Comparison of ENCODE assay signal across 8 cellular contexts in genomic region chr1:201025571-201026002, GRCh38. TPM values are rescaled to one million over a fixed set of nuclear protein-coding genes. Genes with fewer than 3 reads are reported as not detected.
A peak's percentile ranks its signal among the peaks of the same experiment; 100 is the strongest.
DNase-seq lines count a peak whose midpoint lies in the region; ATAC-seq, FAIRE-seq and TF ChIP-seq lines count a peak whose summit lies in the region.

No MANE protein-coding gene starts in this region.

- DNase-seq in MCF 10A (ENCODE audit: unreplicated experiment) (peak; percentile 58), mammary epithelial cell (no peak), LHCN-M2 (ENCODE audit: low read depth) (peak; percentile 12), bronchial epithelial cell (ENCODE audit: low read depth) (no peak), spleen (no peak), posterior vena cava (ENCODE audit: low spot score) (no peak)
- DNase-seq in effector memory CD4-positive, alpha-beta T cell = no peak

- no peaks in the 10 kb centered on the region for H4K20me1 ChIP-seq in mammary epithelial cell (ENCODE audit: insufficient read depth, low read length)

- no peaks in the 10 kb centered on the region for H3K36me3 Mint-ChIP-seq in MCF 10A (ENCODE audit: insufficient read depth, unreplicated experiment)

- 98% methylated on average over 6 of the region's 7 CpGs for WGBS in mammary epithelial cell (ENCODE audit: low coverage, missing lambda C conversion rate)
- 49 to 66% (median 53%) methylated on average over 7 of the region's 7 CpGs for WGBS in spleen, 5 donors

- peaks cover 5% of the 10 kb centered on the region for H3K4me1 ChIP-seq in mammary epithelial cell (ENCODE audit: insufficient read depth, low read length)
- peaks cover 39 to 86% (median 78%) of the 10 kb centered on the region in 6 donors for H3K4me1 ChIP-seq in spleen
- peaks cover 35% of the 10 kb centered on the region for H3K4me1 ChIP-seq in effector memory CD4-positive, alpha-beta T cell (ENCODE audit: control insufficient read depth, insufficient read depth, low read length, poor library complexity, severe bottlenecking)

- H3K27me3 ChIP-seq in mammary epithelial cell (ENCODE audit: insufficient read depth, low read length) = no peaks in the 10 kb centered on the region
- H3K27me3 ChIP-seq in bronchial epithelial cell (ENCODE audit: control insufficient read depth, insufficient read depth, low read length) = no peaks in the 10 kb centered on the region
- H3K27me3 ChIP-seq in spleen (replicated peaks in 1 of 7) = no peaks in the 10 kb centered on the region
- H3K27me3 ChIP-seq in effector memory CD4-positive, alpha-beta T cell (replicated peaks; ENCODE audit: control insufficient read depth, insufficient read depth, low read length, poor library complexity, severe bottlenecking) = no peaks in the 10 kb centered on the region

- no peak overlapping the region for H3K27ac Mint-ChIP-seq in MCF 10A (ENCODE audit: low read depth, unreplicated experiment)

- no peak for TF ChIP-seq CTCF in MCF 10A (IDR thresholded peaks at IDR 0.05; ENCODE audit: unreplicated experiment)
- TF ChIP-seq CTCF in mammary epithelial cell (conservative IDR thresholded peaks at IDR 0.05 in 1 of 2, IDR thresholded peaks at IDR 0.05 in 1 of 2; ENCODE audit: extremely low read depth in 1 of 2, insufficient read depth in 1 of 2, low read depth in 1 of 2, low read length in 2 of 2) = peak in 1 of 2 donors; percentile 23
- TF ChIP-seq CTCF in bronchial epithelial cell (IDR thresholded peaks at IDR 0.05; ENCODE audit: insufficient read depth, low read length, severe bottlenecking) = peak; percentile 27
- TF ChIP-seq CTCF in spleen (IDR thresholded peaks at IDR 0.05 in 8 of 11, conservative IDR thresholded peaks at IDR 0.05 in 3 of 11) = peak in 4 of 11 experiments; percentile 11 to 41 (median 20)

- no peak overlapping the region for H2AFZ ChIP-seq in mammary epithelial cell (ENCODE audit: low read depth, low read length)

- H3K9ac ChIP-seq in mammary epithelial cell (ENCODE audit: insufficient read depth, low read length) = no peak overlapping the region

- CTCF ChIA-PET in MCF 10A (lab: Yijun Ruan, JAX) = interaction anchor here (0.6 to 5.2 kb wide), 11 partner anchors 11 to 974 kb away, joined by 3 to 45 read pairs (median 4); partner anchors contain the start of gene CACNA1S
- CTCF ChIA-PET in mammary epithelial cell (lab: Charles Lee; ENCODE audit: low non-redundant PET) = no interaction called here

- H3K27ac ChIP-seq in mammary epithelial cell (ENCODE audit: insufficient read depth, low read depth, low read length) = no peak overlapping the region
- H3K27ac ChIP-seq in spleen = peak overlapping the region in 5 of 8 donors; percentile 32 to 76 (median 68)
- no peak overlapping the region for H3K27ac ChIP-seq in effector memory CD4-positive, alpha-beta T cell (ENCODE audit: insufficient read depth, low read length, poor library complexity, severe bottlenecking)

- dilution Hi-C loops in mammary epithelial cell (cut with HindIII; ENCODE audit: low sequenced_read_pairs) = no loop called here

- H3K9me3 Mint-ChIP-seq in MCF 10A (ENCODE audit: unreplicated experiment) = no peaks in the 10 kb centered on the region

- no peaks in the 10 kb centered on the region for H3K27me3 Mint-ChIP-seq in MCF 10A (ENCODE audit: insufficient read depth, unreplicated experiment)

- H3K9me3 ChIP-seq in mammary epithelial cell (replicated peaks; ENCODE audit: insufficient read depth, low read length) (no peaks in the 10 kb centered on the region), spleen (no peaks in the 10 kb centered on the region)
- no peaks in the 10 kb centered on the region for H3K9me3 ChIP-seq in effector memory CD4-positive, alpha-beta T cell (ENCODE audit: control insufficient read depth, low read length)

- H3K79me2 ChIP-seq in mammary epithelial cell (ENCODE audit: insufficient read depth, low read length) = no peaks in the 10 kb centered on the region

- no peak for FAIRE-seq in bronchial epithelial cell (lab: Jason Lieb, UNC)

- H3K4me3 ChIP-seq in mammary epithelial cell (replicated peaks in 1 of 3; ENCODE audit: insufficient read depth in 1 of 3, low read depth in 2 of 3, low read length in 3 of 3) = no peak overlapping the region
- H3K4me3 ChIP-seq in bronchial epithelial cell (ENCODE audit: low read depth, low read length) = no peak overlapping the region
- H3K4me3 ChIP-seq in spleen = no peak overlapping the region
- H3K4me3 ChIP-seq in effector memory CD4-positive, alpha-beta T cell (ENCODE audit: insufficient read depth, low read depth, low read length, poor library complexity, severe bottlenecking) = no peak overlapping the region

- no peak overlapping the region for H3K4me3 Mint-ChIP-seq in MCF 10A (ENCODE audit: unreplicated experiment)

- BruUV-seq in MCF 10A (replicated peaks; lab: Mats Ljungman, UMichigan) (no TSS peak), mammary epithelial cell (replicated peaks; lab: Mats Ljungman, UMichigan) (no TSS peak)

- H3K4me1 Mint-ChIP-seq in MCF 10A (ENCODE audit: insufficient read depth, unreplicated experiment) = peaks cover 4% of the 10 kb centered on the region

- POLR2A ChIA-PET in MCF 10A (lab: Yijun Ruan, JAX) = interaction anchor here (1.0 to 1.1 kb wide), 2 partner anchors 10 to 129 kb away, joined by 3 to 5 read pairs; no protein-coding TSS in a partner anchor

- in situ Hi-C loops in mammary epithelial cell (cut with MboI; ENCODE audit: low sequenced_read_pairs in 2 of 2) = loop anchor here (25.0 kb wide), 1 partner anchor 463 kb away; no protein-coding TSS in a partner anchor

- H3K36me3 ChIP-seq in mammary epithelial cell (ENCODE audit: insufficient read depth, low read length) (no peaks in the 10 kb centered on the region), bronchial epithelial cell (ENCODE audit: control insufficient read depth, insufficient read depth, low read length) (no peaks in the 10 kb centered on the region), spleen (no peaks in the 10 kb centered on the region)
- H3K36me3 ChIP-seq in effector memory CD4-positive, alpha-beta T cell (ENCODE audit: control insufficient read depth, insufficient read depth, low read length) = no peaks in the 10 kb centered on the region

- ATAC-seq in HG03520 (IDR thresholded peaks at IDR 0.05; ENCODE audit: unreplicated experiment) = no peak

- TF ChIP-seq POLR2A in spleen (IDR thresholded peaks at IDR 0.05) = no peak

- intact Hi-C loops in MCF 10A (cut with micrococcal nuclease) (no loop called here), mammary epithelial cell (cut with micrococcal nuclease) (no loop called here), spleen (cut with DNase I; ENCODE audit: low total_unique reads) (no loop called here), posterior vena cava (cut with DNase I) (no loop called here)

- no peak overlapping the region for H3K4me2 ChIP-seq in mammary epithelial cell (ENCODE audit: insufficient read depth, low read depth, low read length)

RNA-seq across cellular contexts. Expression of gene KIF21B, which starts 2.1 kb away (rescaled TPM):
- total RNA-seq in MCF 10A (2022) (9.5 and 12.7 TPM in 2 replicates), mammary epithelial cell (under 1 TPM; 0.33 to 0.78 TPM), LHCN-M2 (2014; rRNA removed) (under 0.01 and 0.06 TPM in 2 replicates), bronchial epithelial cell (4.2 and 5.6 TPM in 2 replicates), spleen (10 to 100 TPM; 27.1 to 49.0 (median 30.0) TPM), posterior vena cava (1 to 10 TPM; 2.6 to 2.9 TPM)
- polyA plus RNA-seq in mammary epithelial cell (0.12 TPM), spleen (1 to 10 TPM; 3.0 to 9.3 (median 4.5) TPM)
- 0.62 TPM for polyA minus RNA-seq in mammary epithelial cell
- 0.10 TPM for polyA plus RNA-seq in LHCN-M2 (2012)

Comparison
In these comparisons a context has a peak if more than half of its experiments do, and no peak if none do; other contexts are left out.
1. DNase-seq: peak in MCF 10A (single experiment) and LHCN-M2 (single experiment); none in mammary epithelial cell (single experiment), bronchial epithelial cell (single experiment), spleen (single experiment), effector memory CD4-positive, alpha-beta T cell (0 of 3) and posterior vena cava (single experiment).
2. H3K27ac ChIP-seq: peak in spleen (5 of 8); none in mammary epithelial cell (single experiment) and effector memory CD4-positive, alpha-beta T cell (single experiment).